ENCODE assay signal across 9 cellular contexts in genomic region chr17:38871992-38872605, GRCh38. TPM values are rescaled to one million over a fixed set of nuclear protein-coding genes. Genes with fewer than 3 reads are reported as not detected.
A peak's percentile ranks its signal among the peaks of the same experiment; 100 is the strongest.
DNase-seq lines count a peak whose midpoint lies in the region; ATAC-seq and TF ChIP-seq lines count a peak whose summit lies in the region.
"Had no signal": no experiment of that assay in that cellular context is flagged by ENCODE, and none has a peak within 500 bp of the region (broad histone marks: within the 10 kb centered on the region; RNA-seq: fewer than 3 reads in every experiment).

No MANE protein-coding gene starts in this region.

- no peak overlapping the region for H3K23ac ChIP-seq in mesendoderm (ENCODE audit: low read length)

- peaks cover 20% of the 10 kb centered on the region for H3K79me1 ChIP-seq in mesendoderm (ENCODE audit: low read length)

- peaks cover 19 to 76% (median 60%) of the 10 kb centered on the region in 12 donors for H3K4me1 ChIP-seq in heart left ventricle
- H3K4me1 ChIP-seq in mesendoderm (ENCODE audit: control insufficient read depth, low read depth, low read length): peaks cover 18% of the 10 kb centered on the region
- H3K4me1 ChIP-seq in aorta (ENCODE audit: control insufficient read depth in 1 of 2, insufficient read depth in 2 of 2, low read length in 2 of 2): peaks cover 0 to 5% of the 10 kb centered on the region in 2 donors

- intact Hi-C loops in heart left ventricle (cut with DNase I) (loop anchor here in 7 of 10 donors (2.0 to 10.0 kb wide), 9 partner anchors 35 to 283 kb away; partner anchors contain the start of genes PLXDC1 (in 4 of the 7), FBXO47 (in 3 of the 7) and PSMB3 (in 1 of the 7)), Right ventricle myocardium inferior (cut with DNase I) (loop anchor here (2.0 to 5.0 kb wide), 3 partner anchors 25 to 95 kb away; partner anchors contain the start of gene FBXO47), aorta (cut with DNase I) (loop anchor here in 1 of 2 donors (10.0 kb wide), 1 partner anchor 283 kb away; the partner anchor contains the start of gene PLXDC1)

- H3K4me3 ChIP-seq in heart left ventricle (peak overlapping the region in 10 of 12 donors; percentile 73 to 100 (median 91)), astrocyte of the spinal cord (ENCODE audit: low read depth, low read length) (peak overlapping the region; percentile 97), mesendoderm (ENCODE audit: low read length) (no peak overlapping the region), aorta (ENCODE audit: low read length in 2 of 2) (peak overlapping the region; percentile 4 to 77)

- no peak overlapping the region for H2BK120ac ChIP-seq in mesendoderm (ENCODE audit: low read depth, low read length)

- no peak overlapping the region for H4K5ac ChIP-seq in mesendoderm (ENCODE audit: low read length)

- H3K27ac ChIP-seq in heart left ventricle (peak overlapping the region in 9 of 12 donors; percentile 25 to 99 (median 96)), mesendoderm (ENCODE audit: low read depth, low read length) (no peak overlapping the region), aorta (ENCODE audit: low read depth in 1 of 2, low read length in 2 of 2) (peak overlapping the region in 1 of 2 donors; percentile 46)

- H3K18ac ChIP-seq in mesendoderm (ENCODE audit: low read length): peak overlapping the region; percentile 3

- H3K9me3 ChIP-seq in heart left ventricle (no peaks in the 10 kb centered on the region), aorta (ENCODE audit: control insufficient read depth, low read length) (no peaks in the 10 kb centered on the region)

- no peak overlapping the region for H2BK5ac ChIP-seq in mesendoderm (ENCODE audit: low read length)

- no peak overlapping the region for H2AK5ac ChIP-seq in mesendoderm (ENCODE audit: low read length)

- H3K79me2 ChIP-seq in mesendoderm (ENCODE audit: control insufficient read depth, insufficient read depth, low read length): peaks cover 64% of the 10 kb centered on the region

- no peak for TF ChIP-seq POLR2A in heart left ventricle (IDR thresholded peaks at IDR 0.05)

- H2BK15ac ChIP-seq in mesendoderm (replicated peaks; ENCODE audit: low read depth): no peak overlapping the region

- in situ Hi-C loops in astrocyte of the spinal cord (cut with HindIII; ENCODE audit: low sequenced_read_pairs): no loop called here

- H3K4me2 ChIP-seq in mesendoderm (ENCODE audit: low read length): peak overlapping the region; percentile 91

- no peak overlapping the region for H3K4ac ChIP-seq in mesendoderm (ENCODE audit: low read depth, low read length)

- H3K56ac ChIP-seq in mesendoderm (ENCODE audit: low read length): peak overlapping the region; percentile 99

- no peak overlapping the region for H4K8ac ChIP-seq in mesendoderm (ENCODE audit: low read depth, low read length)

- H3K27me3 ChIP-seq in heart left ventricle (no peaks in the 10 kb centered on the region), mesendoderm (ENCODE audit: insufficient read depth, low read length, poor library complexity) (no peaks in the 10 kb centered on the region), aorta (ENCODE audit: control insufficient read depth in 1 of 2, insufficient read depth in 2 of 2, low read length in 1 of 2) (no peaks in the 10 kb centered on the region)

- no peak for TF ChIP-seq CTCF in heart left ventricle (IDR thresholded peaks at IDR 0.05)
- TF ChIP-seq CTCF in astrocyte of the spinal cord (IDR thresholded peaks at IDR 0.05; ENCODE audit: low read depth, low read length): no peak

- H3K9ac ChIP-seq in mesendoderm (ENCODE audit: low read length): peak overlapping the region; percentile 82

- ATAC-seq in heart left ventricle (no peak), Right ventricle myocardium inferior (no peak), aorta (ENCODE audit: low FRiP score) (no peak), GM18867 (IDR thresholded peaks at IDR 0.05; ENCODE audit: unreplicated experiment) (no peak)

- 30 to 42% (median 41%) methylated on average over 5 of the region's 5 CpGs for WGBS in heart left ventricle, 4 donors
- WGBS in mesendoderm (ENCODE audit: extremely low coverage, insufficient coverage, low lambda C conversion rate): no CpG with 5 or more reads among the region's 5 CpGs
- whole genome bisulfite sequencing in aorta, 2 donors: 11 to 12% methylated on average over 5 of the region's 5 CpGs

- H3K36me3 ChIP-seq in heart left ventricle: peaks cover 0 to 17% (median 0%) of the 10 kb centered on the region in 9 donors
- H3K36me3 ChIP-seq in mesendoderm (ENCODE audit: control insufficient read depth, insufficient read depth, low read length): no peaks in the 10 kb centered on the region
- no peaks in the 10 kb centered on the region for H3K36me3 ChIP-seq in aorta (ENCODE audit: control insufficient read depth in 1 of 2, insufficient read depth in 2 of 2, low read length in 1 of 2)

- DNase-seq in heart left ventricle (peak in 1 of 5 donors; percentile 47), Right ventricle myocardium inferior (ENCODE audit: missing footprints) (no peak), astrocyte of the spinal cord (ENCODE audit: low read depth, low spot score) (no peak), mesendoderm (no peak), aorta (no peak), COLO829 (ENCODE audit: low spot score) (no peak)
- no peak for DNase-seq in stimulated activated CD4-positive, alpha-beta T cell treated with anti-CD3 and anti-CD28 coated beads, Interleukin-2, amount 100 ng/mL, for 24 hours
- DNase-seq: NCI-H1092 had no signal

RNA-seq across cellular contexts. Expression of gene LASP1, which starts 2.2 kb away (rescaled TPM):
- total RNA-seq in heart left ventricle (10 to 100 TPM; 23.2 to 88.2 (median 26.7) TPM), Right ventricle myocardium inferior (38.5 TPM), aorta (100 to 1,000 TPM; 136 to 169 TPM)
- polyA plus RNA-seq in heart left ventricle (10 to 100 TPM; 18.2 to 29.2 TPM), aorta (10 to 100 TPM; 68.5 to 78.9 TPM)
- polyA plus RNA-seq in mesendoderm (2013, experiment 1 of 2): 160 TPM
- 164 TPM for polyA plus RNA-seq in mesendoderm (2013, experiment 2 of 2)

RNA-seq across cellular contexts. Expression of gene RPL23, which starts 18.6 kb away (rescaled TPM):
- total RNA-seq in heart left ventricle: 1,000 to 10,000 TPM in 1 of 9 donors, 100 to 1,000 TPM in 8; 698 to 1,018 (median 826) TPM
- 1,000 to 10,000 TPM; 1,964 to 2,300 TPM for polyA plus RNA-seq in heart left ventricle
- total RNA-seq in Right ventricle myocardium inferior: 897 TPM
- polyA plus RNA-seq in mesendoderm (2013, experiment 1 of 2): 4,252 TPM
- 4,329 TPM for polyA plus RNA-seq in mesendoderm (2013, experiment 2 of 2)
- total RNA-seq in aorta: 1,000 to 10,000 TPM; 1,147 to 1,150 TPM
- polyA plus RNA-seq in aorta: 1,000 to 10,000 TPM; 2,973 to 5,274 TPM

RNA-seq across cellular contexts. Expression of gene CWC25, which starts 47.0 kb away (rescaled TPM):
- total RNA-seq in heart left ventricle: 10 to 100 TPM in 2 of 9 donors, 1 to 10 TPM in 7; 6.7 to 11.1 (median 8.3) TPM
- 10 to 100 TPM in 1 of 2 donors, 1 to 10 TPM in 1; 9.7 to 10.9 TPM for polyA plus RNA-seq in heart left ventricle
- total RNA-seq in Right ventricle myocardium inferior: 9.4 TPM
- 13.8 TPM for polyA plus RNA-seq in mesendoderm (2013, experiment 1 of 2)
- 14.3 TPM for polyA plus RNA-seq in mesendoderm (2013, experiment 2 of 2)
- 10 to 100 TPM; 19.0 to 23.9 TPM for total RNA-seq in aorta
- polyA plus RNA-seq in aorta: 10 to 100 TPM in 1 of 2 donors, 1 to 10 TPM in 1; 7.1 to 32.7 TPM
